8 cellular contexts compared by ENCODE assay signal in genomic region chr11:78350646-78351165, GRCh38.
DNase-seq lines count a peak whose midpoint lies in the region; ATAC-seq lines count a peak whose summit lies in the region.

No MANE protein-coding gene starts in this region.

- peaks cover 0 to 10% (median 3%) of the 10 kb centered on the region in 4 donors for H3K4me1 Mint-ChIP-seq in CD4-positive, CD25-positive, alpha-beta regulatory T cell
- H3K4me1 Mint-ChIP-seq in dendritic cell treated with granulocyte-macrophage colony-stimulating factor and Interleukin-4, amounts not matched to agents 40 ng/mL and 50 ng/mL, for 4 days (ENCODE audit: low read depth) = peaks cover 91% of the 10 kb centered on the region

- peak overlapping the region in 2 of 3 donors; percentile 7 to 44 for H3K27ac Mint-ChIP-seq in CD4-positive, CD25-positive, alpha-beta regulatory T cell
- H3K27ac Mint-ChIP-seq in dendritic cell treated with granulocyte-macrophage colony-stimulating factor and Interleukin-4, amounts not matched to agents 40 ng/mL and 50 ng/mL, for 4 days = peak overlapping the region; percentile 98

- H3K27me3 Mint-ChIP-seq in CD4-positive, CD25-positive, alpha-beta regulatory T cell = peaks cover 7% of the 10 kb centered on the region
- H3K27me3 Mint-ChIP-seq in dendritic cell treated with granulocyte-macrophage colony-stimulating factor and Interleukin-4, amounts not matched to agents 40 ng/mL and 50 ng/mL, for 4 days = no peaks in the 10 kb centered on the region

- peaks cover 0 to 2% (median 0%) of the 10 kb centered on the region in 7 donors for H3K9me3 Mint-ChIP-seq in CD4-positive, CD25-positive, alpha-beta regulatory T cell
- no peaks in the 10 kb centered on the region for H3K9me3 Mint-ChIP-seq in dendritic cell treated with granulocyte-macrophage colony-stimulating factor and Interleukin-4, amounts not matched to agents 40 ng/mL and 50 ng/mL, for 4 days

- no peak overlapping the region for H3K4me3 Mint-ChIP-seq in CD4-positive, CD25-positive, alpha-beta regulatory T cell
- H3K4me3 Mint-ChIP-seq in dendritic cell treated with granulocyte-macrophage colony-stimulating factor and Interleukin-4, amounts not matched to agents 40 ng/mL and 50 ng/mL, for 4 days = peak overlapping the region; percentile 43

- no peak for DNase-seq in CD4-positive, CD25-positive, alpha-beta regulatory T cell
- DNase-seq in NCI-H526 treated with DMSO at 0.1 percent for 48 hours (lab: John Stamatoyannopoulos, UW) (peak; percentile 55), iPS-NIHi11 (ENCODE audit: low spot score) (no peak), NCI-H446 treated with DMSO at 0.1 percent for 48 hours (lab: John Stamatoyannopoulos, UW) (no peak)

- H3K27me3 ChIP-seq in CD4-positive, CD25-positive, alpha-beta regulatory T cell (ENCODE audit: control insufficient read depth, insufficient read depth, low read length) = no peaks in the 10 kb centered on the region
- no peaks in the 10 kb centered on the region for H3K27me3 ChIP-seq in mucosa of rectum (ENCODE audit: control insufficient read depth in 2 of 2, insufficient read depth in 2 of 2, low read length in 2 of 2)

- H3K27ac ChIP-seq in CD4-positive, CD25-positive, alpha-beta regulatory T cell (ENCODE audit: insufficient read depth, low read length, poor library complexity, severe bottlenecking) = no peak overlapping the region
- peak overlapping the region; percentile 72 to 81 for H3K27ac ChIP-seq in mucosa of rectum (ENCODE audit: low read depth in 2 of 2, low read length in 2 of 2)

- H3K36me3 Mint-ChIP-seq in CD4-positive, CD25-positive, alpha-beta regulatory T cell = no peaks in the 10 kb centered on the region
- H3K36me3 Mint-ChIP-seq in dendritic cell treated with granulocyte-macrophage colony-stimulating factor and Interleukin-4, amounts not matched to agents 40 ng/mL and 50 ng/mL, for 4 days (ENCODE audit: low read depth) = peaks cover 17% of the 10 kb centered on the region

- H3K9me3 ChIP-seq in CD4-positive, CD25-positive, alpha-beta regulatory T cell (ENCODE audit: control insufficient read depth in 2 of 2, low read length in 2 of 2) = no peaks in the 10 kb centered on the region
- no peaks in the 10 kb centered on the region for H3K9me3 ChIP-seq in mucosa of rectum (ENCODE audit: control insufficient read depth in 2 of 2, low read length in 2 of 2)

- ATAC-seq in CD4-positive, CD25-positive, alpha-beta regulatory T cell (ENCODE audit: low read depth in 2 of 2) = no peak
- ATAC-seq in GM18907 (IDR thresholded peaks at IDR 0.05; ENCODE audit: unreplicated experiment) (no peak), HG02884 (IDR thresholded peaks at IDR 0.05; ENCODE audit: unreplicated experiment) (no peak)

- H3K36me3 ChIP-seq in CD4-positive, CD25-positive, alpha-beta regulatory T cell (ENCODE audit: control insufficient read depth, insufficient read depth, low read length) = no peaks in the 10 kb centered on the region
- H3K36me3 ChIP-seq in mucosa of rectum (ENCODE audit: control insufficient read depth in 2 of 2, insufficient read depth in 2 of 2, low read length in 2 of 2) = no peaks in the 10 kb centered on the region

- no peak overlapping the region for H3K4me3 ChIP-seq in CD4-positive, CD25-positive, alpha-beta regulatory T cell (ENCODE audit: low read depth, low read length)
- H3K4me3 ChIP-seq in mucosa of rectum (ENCODE audit: low read length in 2 of 2) = peak overlapping the region; percentile 6 to 61

- peak overlapping the region in 1 of 2 donors; percentile 46 for H3K9ac ChIP-seq in mucosa of rectum (ENCODE audit: low read depth in 1 of 2, low read length in 2 of 2)

- intact Hi-C loops in dendritic cell treated with granulocyte-macrophage colony-stimulating factor and Interleukin-4, amounts not matched to agents 40 ng/mL and 50 ng/mL, for 4 days (cut with micrococcal nuclease) = loop anchor here (1.0 to 2.0 kb wide), 2 partner anchors 12 to 66 kb away; partner anchors contain the start of gene GAB2

- H3K4me1 ChIP-seq in CD4-positive, CD25-positive, alpha-beta regulatory T cell (ENCODE audit: control insufficient read depth, insufficient read depth, low read length, poor library complexity, severe bottlenecking) = no peaks in the 10 kb centered on the region
- H3K4me1 ChIP-seq in mucosa of rectum (ENCODE audit: control insufficient read depth in 2 of 2, insufficient read depth in 2 of 2, low read length in 2 of 2) = peaks cover 19 to 33% of the 10 kb centered on the region in 2 donors
